Comparison of ENCODE assay signal across 17 cellular contexts in genomic region chr1:79388694-79389361, GRCh38.
DNase-seq lines count a peak whose midpoint lies in the region; ATAC-seq lines count a peak whose summit lies in the region.
"Had no signal": no experiment of that assay in that cellular context is flagged by ENCODE, and none has a peak within 500 bp of the region (broad histone marks: within the 10 kb centered on the region; RNA-seq: fewer than 3 reads in every experiment).

No MANE protein-coding gene starts in this region.

- H3K4me3 ChIP-seq in SJCRH30: no peak overlapping the region

- DNase-seq in NCI-H1417 (lab: John Stamatoyannopoulos, UW) (peak in 2 of 3 experiments; percentile 15 to 76), NCI-H1417 treated with DMSO at 0.1 percent for 48 hours (lab: John Stamatoyannopoulos, UW) (no peak), NCI-H1105 treated with DMSO at 0.1 percent for 48 hours (lab: John Stamatoyannopoulos, UW) (peak; percentile 82), SJCRH30 (peak in 1 of 2 experiments; percentile 47), cardiac septum (ENCODE audit: low spot score) (no peak)
- DNase-seq: 8988T, Karpas-422, NCI-H1092 treated with DMSO at 0.1 percent for 48 hours, NCI-H187, NCI-H2081 treated with DMSO at 0.1 percent for 48 hours, NCI-H524, NCI-H774, Right ventricle myocardium superior, RPMI8226, T-cell had no signal

- no peaks in the 10 kb centered on the region for H3K36me3 ChIP-seq in SJCRH30

- H3K27me3 ChIP-seq in SJCRH30: no peaks in the 10 kb centered on the region

- no peak for ATAC-seq in GM19395 (IDR thresholded peaks at IDR 0.05; ENCODE audit: unreplicated experiment)
- ATAC-seq in GM19463 (IDR thresholded peaks at IDR 0.05; ENCODE audit: unreplicated experiment): no peak
- ATAC-seq: T-cell had no signal

- intact Hi-C loops in cardiac septum (cut with DNase I): no loop called here

- H3K27ac ChIP-seq in SJCRH30: peak overlapping the region; percentile 34

- H3K4me1 ChIP-seq in SJCRH30: peaks cover 13% of the 10 kb centered on the region

- no peaks in the 10 kb centered on the region for H3K9me3 ChIP-seq in SJCRH30 (replicated peaks)

Comparison
In these comparisons a context has a peak if more than half of its experiments do, and no peak if none do; other contexts are left out.
1. DNase-seq: peak in NCI-H1417 (2 of 3) and NCI-H1105 treated with DMSO at 0.1 percent for 48 hours (single experiment); none in NCI-H1417 treated with DMSO at 0.1 percent for 48 hours (single experiment) and cardiac septum (single experiment).